8 cellular contexts compared by ENCODE assay signal in the genomic region with DNA sequence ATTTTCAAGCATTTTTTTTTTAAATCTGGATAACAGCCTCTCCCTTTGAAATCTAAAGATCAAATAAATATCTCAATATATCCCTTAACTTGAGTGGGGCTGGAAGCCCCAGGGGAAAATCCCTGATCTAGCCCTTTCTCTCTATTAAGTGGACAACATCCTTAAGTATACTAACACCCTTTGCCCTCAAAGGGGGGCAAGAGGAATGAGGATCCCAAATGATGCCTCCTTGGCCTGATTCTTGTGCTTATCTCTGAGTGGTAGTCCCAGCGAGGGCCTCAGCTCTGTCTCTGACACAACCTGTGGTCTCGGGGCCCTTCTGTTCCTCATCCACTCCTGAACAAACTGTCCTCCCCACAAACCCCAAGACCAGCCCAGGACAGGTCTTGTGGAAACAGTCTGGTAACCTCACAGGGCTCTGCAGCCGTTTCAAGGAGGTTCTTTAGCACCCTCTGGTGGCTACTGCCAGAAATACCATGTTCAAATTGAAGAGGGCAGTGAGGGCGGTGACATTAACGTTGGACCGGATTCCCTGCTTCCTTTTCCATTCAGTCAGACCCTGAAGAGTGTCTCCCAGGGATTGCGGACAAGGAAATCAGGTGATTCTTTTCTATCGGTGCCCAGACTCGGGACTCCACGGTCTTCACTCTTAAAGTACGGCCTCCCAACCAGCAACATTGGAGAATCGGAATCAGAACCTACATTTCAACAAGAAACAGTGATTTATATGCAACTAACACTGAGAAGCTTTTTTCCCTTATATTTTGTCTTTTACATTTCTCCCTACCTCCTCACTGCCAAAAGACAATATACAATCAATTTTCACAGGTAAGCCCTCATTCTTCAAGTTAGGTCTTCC. TPM values are rescaled to one million over a fixed set of nuclear protein-coding genes. Genes with fewer than 3 reads are reported as not detected.
DNase-seq lines count a peak whose midpoint lies in the region; ATAC-seq, FAIRE-seq and TF ChIP-seq lines count a peak whose summit lies in the region.

No MANE protein-coding gene starts in this region.

- no peak overlapping the region for H3K9ac ChIP-seq in keratinocyte (ENCODE audit: control insufficient read depth, extremely low read depth, insufficient read depth, low read length)

- ATAC-seq in GM18868 (IDR thresholded peaks at IDR 0.05; ENCODE audit: unreplicated experiment) (peak; percentile 96), HG03066 (IDR thresholded peaks at IDR 0.05; ENCODE audit: low read depth, unreplicated experiment) (peak; percentile 90)

- H3K27ac ChIP-seq in WERI-Rb-1 (no peak overlapping the region), breast epithelium (no peak overlapping the region), keratinocyte (ENCODE audit: control insufficient read depth, insufficient read depth, low read length) (no peak overlapping the region)

- H3K4me2 ChIP-seq in keratinocyte (ENCODE audit: control insufficient read depth, extremely low read depth, insufficient read depth, low read depth, low read length): no peak overlapping the region

- H3K36me3 ChIP-seq in WERI-Rb-1: no peaks in the 10 kb centered on the region
- no peaks in the 10 kb centered on the region for H3K36me3 ChIP-seq in breast epithelium
- H3K36me3 ChIP-seq in keratinocyte (ENCODE audit: control insufficient read depth in 2 of 2, extremely low read depth in 1 of 2, insufficient read depth in 2 of 2, low read length in 2 of 2): no peaks in the 10 kb centered on the region

- FAIRE-seq in keratinocyte (lab: Jason Lieb, UNC): peak; percentile 98

- intact Hi-C loops in breast epithelium (cut with DNase I; ENCODE audit: low total_unique reads): no loop called here

- H4K20me1 ChIP-seq in keratinocyte (ENCODE audit: control insufficient read depth, extremely low read depth, insufficient read depth, low read length): no peaks in the 10 kb centered on the region

- H3K79me2 ChIP-seq in keratinocyte (ENCODE audit: control insufficient read depth, insufficient read depth, low read length): no peaks in the 10 kb centered on the region

- H3K4me3 ChIP-seq in WERI-Rb-1 (ENCODE audit: low read depth, low read length) (no peak overlapping the region), breast epithelium (peak overlapping the region in 1 of 3 donors; percentile 31), keratinocyte (ENCODE audit: control insufficient read depth in 2 of 3, extremely low read depth in 1 of 3, insufficient read depth in 2 of 3, low read depth in 1 of 3, low read length in 3 of 3) (no peak overlapping the region)

- H2AFZ ChIP-seq in keratinocyte (ENCODE audit: control insufficient read depth, low read length): no peak overlapping the region

- peak; percentile 83 for DNase-seq in AG08395 (ENCODE audit: low spot score)
- peak; percentile 5 for DNase-seq in NCI-H2171 (lab: John Stamatoyannopoulos, UW)
- peak; percentile 70 for DNase-seq in WERI-Rb-1
- peak; percentile 63 to 66 for DNase-seq in breast epithelium (ENCODE audit: low spot score in 2 of 2)
- DNase-seq in keratinocyte (ENCODE audit: low read depth, low spot score): peak; percentile 33
- DNase-seq in stimulated activated CD4-positive, alpha-beta T cell treated with anti-CD3 and anti-CD28 coated beads, Interleukin-2, amount 100 ng/mL, for 24 hours: peak; percentile 61 to 68

- H3K9me3 ChIP-seq in WERI-Rb-1 (ENCODE audit: severe bottlenecking) (no peaks in the 10 kb centered on the region), breast epithelium (no peaks in the 10 kb centered on the region), keratinocyte (ENCODE audit: control insufficient read depth, low read depth, low read length) (no peaks in the 10 kb centered on the region)

- dilution Hi-C loops in keratinocyte (cut with MboI; ENCODE audit: extremely low pct_ligation_motif_present, low sequenced_read_pairs): no loop called here

- H3K4me1 ChIP-seq in breast epithelium (no peaks in the 10 kb centered on the region), keratinocyte (ENCODE audit: control insufficient read depth, extremely low read depth, insufficient read depth, low read length) (no peaks in the 10 kb centered on the region)

- H3K9me1 ChIP-seq in keratinocyte (ENCODE audit: control insufficient read depth, extremely low read depth, insufficient read depth, low read length): no peaks in the 10 kb centered on the region

- TF ChIP-seq CTCF in WERI-Rb-1 (IDR thresholded peaks at IDR 0.05; ENCODE audit: low read depth, low read length) (peak; percentile 82), breast epithelium (IDR thresholded peaks at IDR 0.05) (peak; percentile 72 to 81 (median 74)), keratinocyte (optimal IDR thresholded peaks at IDR 0.05 in 1 of 3, IDR thresholded peaks at IDR 0.05 in 1 of 3, conservative IDR thresholded peaks at IDR 0.05 in 1 of 3; ENCODE audit: extremely low read depth in 1 of 3, insufficient read depth in 2 of 3, low read length in 3 of 3) (peak; percentile 79 to 85 (median 84))

- H3K27me3 ChIP-seq in WERI-Rb-1 (ENCODE audit: insufficient read depth, low read depth, severe bottlenecking) (no peaks in the 10 kb centered on the region), breast epithelium (no peaks in the 10 kb centered on the region), keratinocyte (ENCODE audit: control insufficient read depth, extremely low read depth, insufficient read depth, low read length) (peaks cover 10% of the 10 kb centered on the region)

- TF ChIP-seq POLR2A in breast epithelium (IDR thresholded peaks at IDR 0.05): no peak

RNA-seq across cellular contexts. Expression of a gene that starts 13.0 kb away (rescaled TPM):
- total RNA-seq in breast epithelium: 1 to 10 TPM in 2 of 3 donors, not detected in 1; 2.9 to 6.2 TPM
- polyA plus RNA-seq in keratinocyte: not detected in 3 replicates
- polyA plus RNA-seq in keratinocyte (2011; ENCODE audit: low read depth): not detected
- polyA plus RNA-seq in keratinocyte (2011; cell fraction: cytosol; rRNA removed): not detected in 2 replicates
- not detected in 2 replicates for polyA plus RNA-seq in keratinocyte (2011; cell fraction: nucleus; rRNA removed)
- not detected in 2 replicates for polyA plus RNA-seq in keratinocyte (2012; ENCODE audit: low replicate concordance)
- polyA minus RNA-seq in keratinocyte: not detected in 3 replicates
- polyA minus RNA-seq in keratinocyte (2011; cell fraction: cytosol; rRNA and poly(A)+ RNA removed): not detected
- polyA minus RNA-seq in keratinocyte (2011; cell fraction: nucleus; rRNA and poly(A)+ RNA removed): not detected in 2 replicates

Comparison
In these comparisons a context has a peak if more than half of its experiments do, and no peak if none do; other contexts are left out.
1. DNase-seq: peak in every context shown above with its lines; median percentile 83 in AG08395; 70 in WERI-Rb-1; 64 in breast epithelium; 64 in stimulated activated CD4-positive, alpha-beta T cell treated with anti-CD3 and anti-CD28 coated beads, Interleukin-2, amount 100 ng/mL, for 24 hours; 33 in keratinocyte; 5 in NCI-H2171.